Comparison of ENCODE assay signal across 19 cellular contexts in genomic region chr10:127894146-127894545, GRCh38. TPM values are rescaled to one million over a fixed set of nuclear protein-coding genes. Genes with fewer than 3 reads are reported as not detected.
DNase-seq lines count a peak whose midpoint lies in the region; ATAC-seq, FAIRE-seq and TF ChIP-seq lines count a peak whose summit lies in the region.
"Had no signal": no experiment of that assay in that cellular context is flagged by ENCODE, and none has a peak within 500 bp of the region (broad histone marks: within the 10 kb centered on the region; RNA-seq: fewer than 3 reads in every experiment).

No MANE protein-coding gene starts in this region.

- ATAC-seq in HG03571 (IDR thresholded peaks at IDR 0.05; ENCODE audit: unreplicated experiment), result no peak
- ATAC-seq: A549 had no signal

- H3K27ac ChIP-seq in coronary artery (no peak overlapping the region), right atrium auricular region (no peak overlapping the region)
- H3K27ac ChIP-seq: A549, C4-2B, GM23248 had no signal

- no peak for FAIRE-seq in bronchial epithelial cell (lab: Jason Lieb, UNC)
- FAIRE-seq: A549, D721Med, G401.6, GM12891, HTR-8/SVneo had no signal

- H3K4me3 ChIP-seq in bronchial epithelial cell (ENCODE audit: low read depth, low read length) (no peak overlapping the region), coronary artery (no peak overlapping the region), right atrium auricular region (no peak overlapping the region)
- H3K4me3 ChIP-seq: A549, GM23248, HAP-1 had no signal

- DNase-seq in amniotic epithelial cell (ENCODE audit: low read depth) (peak; percentile 72), bronchial epithelial cell (ENCODE audit: low read depth) (peak; percentile 37), renal cortical epithelial cell (ENCODE audit: low read depth) (peak; percentile 30), coronary artery (ENCODE audit: low spot score) (no peak), right atrium auricular region (ENCODE audit: low spot score) (no peak), SKM-1 (lab: John Stamatoyannopoulos, UW; ENCODE audit: unreplicated experiment) (no peak)
- DNase-seq: AML-193; Caco-2; CD4-positive, alpha-beta T cell; GM23248; IMR-90 had no signal

- no peaks in the 10 kb centered on the region for H3K9me3 ChIP-seq in right atrium auricular region
- H3K9me3 ChIP-seq: Caco-2, HAP-1 had no signal

- no peaks in the 10 kb centered on the region for H3K4me1 ChIP-seq in right atrium auricular region
- H3K4me1 ChIP-seq: A549, HAP-1 had no signal

- H3K36me3 ChIP-seq in bronchial epithelial cell (ENCODE audit: control insufficient read depth, insufficient read depth, low read length) (no peaks in the 10 kb centered on the region), right atrium auricular region (no peaks in the 10 kb centered on the region)
- H3K36me3 ChIP-seq: HAP-1 had no signal

- H3K27me3 ChIP-seq in bronchial epithelial cell (ENCODE audit: control insufficient read depth, insufficient read depth, low read length) (no peaks in the 10 kb centered on the region), right atrium auricular region (no peaks in the 10 kb centered on the region)

- TF ChIP-seq CTCF in bronchial epithelial cell (IDR thresholded peaks at IDR 0.05; ENCODE audit: insufficient read depth, low read length, severe bottlenecking) (no peak), coronary artery (IDR thresholded peaks at IDR 0.05) (no peak), right atrium auricular region (IDR thresholded peaks at IDR 0.05) (no peak)

RNA-seq across cellular contexts. Expression of gene CLRN3, which starts 1.4 kb away (rescaled TPM):
- total RNA-seq in bronchial epithelial cell (not detected in 2 replicates), renal cortical epithelial cell (0.65 TPM in 1 of 2 replicates, not detected in the other), right atrium auricular region (not detected)
- total RNA-seq: CD4-positive, alpha-beta T cell; GM23248; IMR-90 had no signal

RNA-seq across cellular contexts. Expression of gene PTPRE, which starts 12.8 kb away (rescaled TPM):
- total RNA-seq in bronchial epithelial cell (5.9 and 7.9 TPM in 2 replicates), renal cortical epithelial cell (9.9 and 19.6 TPM in 2 replicates), right atrium auricular region (10 to 100 TPM; 11.3 to 23.5 TPM)

Comparison
In these comparisons a context has a peak if more than half of its experiments do, and no peak if none do; other contexts are left out.
1. DNase-seq: peak in amniotic epithelial cell (single experiment), bronchial epithelial cell (single experiment) and renal cortical epithelial cell (single experiment); none in coronary artery (single experiment), right atrium auricular region (single experiment) and SKM-1 (single experiment).